In genomic region chr15:29821416-29822099, GRCh38 we compare ENCODE assay signal across 1 cellular context.
TF ChIP-seq lines count a peak whose summit lies in the region.

No MANE protein-coding gene starts in this region.

TF ChIP-seq in K562, 482 proteins besides CTCF, POLR2A, EP300 and RAD21 (continued from another document):
- no peak for TF ChIP-seq POLR3G (IDR thresholded peaks at IDR 0.05; ENCODE audit: extremely low read depth, insufficient read length, insufficient replicate concordance)
- no peak for TF ChIP-seq TGIF2 (CRISPR knock-in tag; IDR thresholded peaks at IDR 0.05)
- no peak for TF ChIP-seq GTF2F1 (IDR thresholded peaks at IDR 0.05; ENCODE audit: low read depth, low read length)
- TF ChIP-seq ZNF764 (CRISPR knock-in tag; IDR thresholded peaks at IDR 0.05; ENCODE audit: low read depth), result no peak
- TF ChIP-seq ZNF324 (CRISPR knock-in tag; IDR thresholded peaks at IDR 0.05), result no peak
- TF ChIP-seq OTX1 (CRISPR knock-in tag; IDR thresholded peaks at IDR 0.05), result no peak
- no peak for TF ChIP-seq MCM2 (IDR thresholded peaks at IDR 0.05; ENCODE audit: low read depth)
- TF ChIP-seq ZNF780A (CRISPR knock-in tag; IDR thresholded peaks at IDR 0.05), result no peak
- TF ChIP-seq DMBX1 (CRISPR knock-in tag; IDR thresholded peaks at IDR 0.05; ENCODE audit: borderline replicate concordance), result no peak
- no peak for TF ChIP-seq PATZ1 (CRISPR knock-in tag; IDR thresholded peaks at IDR 0.05; ENCODE audit: borderline replicate concordance)
- no peak for TF ChIP-seq MAZ (CRISPR knock-in tag; conservative IDR thresholded peaks at IDR 0.05 in 1 of 2, IDR thresholded peaks at IDR 0.05 in 1 of 2)
- no peak for TF ChIP-seq ZNF785 (CRISPR knock-in tag; IDR thresholded peaks at IDR 0.05)
- TF ChIP-seq ZNF778 (CRISPR knock-in tag; IDR thresholded peaks at IDR 0.05), result no peak
- no peak for TF ChIP-seq RBM14 (IDR thresholded peaks at IDR 0.05; ENCODE audit: borderline replicate concordance, insufficient read depth, low read depth, low read length)
- no peak for TF ChIP-seq ZNF175 (CRISPR knock-in tag; IDR thresholded peaks at IDR 0.05; ENCODE audit: low read depth)
- TF ChIP-seq, protein P1, sequence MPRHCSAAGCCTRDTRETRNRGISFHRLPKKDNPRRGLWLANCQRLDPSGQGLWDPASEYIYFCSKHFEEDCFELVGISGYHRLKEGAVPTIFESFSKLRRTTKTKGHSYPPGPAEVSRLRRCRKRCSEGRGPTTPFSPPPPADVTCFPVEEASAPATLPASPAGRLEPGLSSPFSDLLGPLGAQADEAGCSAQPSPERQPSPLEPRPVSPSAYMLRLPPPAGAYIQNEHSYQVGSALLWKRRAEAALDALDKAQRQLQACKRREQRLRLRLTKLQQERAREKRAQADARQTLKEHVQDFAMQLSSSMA (CRISPR knock-in tag; IDR thresholded peaks at IDR 0.05), result no peak
- TF ChIP-seq PTBP1 (IDR thresholded peaks at IDR 0.05; ENCODE audit: low read depth, low read length), result no peak
- peak; percentile 10; the same call in 1 of the 2 replicates for TF ChIP-seq SOX6 (IDR thresholded peaks at IDR 0.05)
- TF ChIP-seq HIVEP1 (CRISPR knock-in tag; IDR thresholded peaks at IDR 0.05), result no peak
- TF ChIP-seq, protein P2, sequence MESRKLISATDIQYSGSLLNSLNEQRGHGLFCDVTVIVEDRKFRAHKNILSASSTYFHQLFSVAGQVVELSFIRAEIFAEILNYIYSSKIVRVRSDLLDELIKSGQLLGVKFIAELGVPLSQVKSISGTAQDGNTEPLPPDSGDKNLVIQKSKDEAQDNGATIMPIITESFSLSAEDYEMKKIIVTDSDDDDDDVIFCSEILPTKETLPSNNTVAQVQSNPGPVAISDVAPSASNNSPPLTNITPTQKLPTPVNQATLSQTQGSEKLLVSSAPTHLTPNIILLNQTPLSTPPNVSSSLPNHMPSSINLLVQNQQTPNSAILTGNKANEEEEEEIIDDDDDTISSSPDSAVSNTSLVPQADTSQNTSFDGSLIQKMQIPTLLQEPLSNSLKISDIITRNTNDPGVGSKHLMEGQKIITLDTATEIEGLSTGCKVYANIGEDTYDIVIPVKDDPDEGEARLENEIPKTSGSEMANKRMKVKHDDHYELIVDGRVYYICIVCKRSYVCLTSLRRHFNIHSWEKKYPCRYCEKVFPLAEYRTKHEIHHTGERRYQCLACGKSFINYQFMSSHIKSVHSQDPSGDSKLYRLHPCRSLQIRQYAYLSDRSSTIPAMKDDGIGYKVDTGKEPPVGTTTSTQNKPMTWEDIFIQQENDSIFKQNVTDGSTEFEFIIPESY (CRISPR knock-in tag; IDR thresholded peaks at IDR 0.05), result no peak
- TF ChIP-seq U2AF1 (optimal IDR thresholded peaks at IDR 0.05; ENCODE audit: low read depth, low read length), result no peak
- no peak for TF ChIP-seq POLR2H (tag; IDR thresholded peaks at IDR 0.05; ENCODE audit: low read depth)
- TF ChIP-seq HOXB6 (CRISPR knock-in tag; IDR thresholded peaks at IDR 0.05; ENCODE audit: borderline replicate concordance), result no peak
- no peak for TF ChIP-seq SRSF3 (IDR thresholded peaks at IDR 0.05; ENCODE audit: insufficient read depth, low read length)
- TF ChIP-seq MTA1 (IDR thresholded peaks at IDR 0.05; ENCODE audit: borderline replicate concordance), result no peak
- TF ChIP-seq GATAD2B (IDR thresholded peaks at IDR 0.05; ENCODE audit: borderline replicate concordance), result no peak
- TF ChIP-seq, protein P3, sequence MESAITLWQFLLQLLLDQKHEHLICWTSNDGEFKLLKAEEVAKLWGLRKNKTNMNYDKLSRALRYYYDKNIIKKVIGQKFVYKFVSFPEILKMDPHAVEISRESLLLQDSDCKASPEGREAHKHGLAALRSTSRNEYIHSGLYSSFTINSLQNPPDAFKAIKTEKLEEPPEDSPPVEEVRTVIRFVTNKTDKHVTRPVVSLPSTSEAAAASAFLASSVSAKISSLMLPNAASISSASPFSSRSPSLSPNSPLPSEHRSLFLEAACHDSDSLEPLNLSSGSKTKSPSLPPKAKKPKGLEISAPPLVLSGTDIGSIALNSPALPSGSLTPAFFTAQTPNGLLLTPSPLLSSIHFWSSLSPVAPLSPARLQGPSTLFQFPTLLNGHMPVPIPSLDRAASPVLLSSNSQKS (CRISPR knock-in tag; IDR thresholded peaks at IDR 0.05), result no peak
- TF ChIP-seq ZFP1 (CRISPR knock-in tag; IDR thresholded peaks at IDR 0.05), result no peak
- no peak for TF ChIP-seq FUS (optimal IDR thresholded peaks at IDR 0.05; ENCODE audit: low read depth, low read length)
- no peak for TF ChIP-seq MECOM (CRISPR knock-in tag; IDR thresholded peaks at IDR 0.05)
- TF ChIP-seq ZNF165 (CRISPR knock-in tag; IDR thresholded peaks at IDR 0.05; ENCODE audit: borderline replicate concordance), result no peak
- TF ChIP-seq ZBED1 (IDR thresholded peaks at IDR 0.05), result no peak
- TF ChIP-seq ILF3 (IDR thresholded peaks at IDR 0.05; ENCODE audit: borderline replicate concordance), result no peak
- TF ChIP-seq TAF1 (IDR thresholded peaks at IDR 0.05; ENCODE audit: control insufficient read depth, extremely low read depth, insufficient read depth, low read length, severe bottlenecking), result peak; percentile 56
- peak; percentile 45 for TF ChIP-seq RBBP5 (IDR thresholded peaks at IDR 0.05; ENCODE audit: borderline replicate concordance, insufficient read depth, low read length, poor library complexity, severe bottlenecking)
- TF ChIP-seq, protein P4, sequence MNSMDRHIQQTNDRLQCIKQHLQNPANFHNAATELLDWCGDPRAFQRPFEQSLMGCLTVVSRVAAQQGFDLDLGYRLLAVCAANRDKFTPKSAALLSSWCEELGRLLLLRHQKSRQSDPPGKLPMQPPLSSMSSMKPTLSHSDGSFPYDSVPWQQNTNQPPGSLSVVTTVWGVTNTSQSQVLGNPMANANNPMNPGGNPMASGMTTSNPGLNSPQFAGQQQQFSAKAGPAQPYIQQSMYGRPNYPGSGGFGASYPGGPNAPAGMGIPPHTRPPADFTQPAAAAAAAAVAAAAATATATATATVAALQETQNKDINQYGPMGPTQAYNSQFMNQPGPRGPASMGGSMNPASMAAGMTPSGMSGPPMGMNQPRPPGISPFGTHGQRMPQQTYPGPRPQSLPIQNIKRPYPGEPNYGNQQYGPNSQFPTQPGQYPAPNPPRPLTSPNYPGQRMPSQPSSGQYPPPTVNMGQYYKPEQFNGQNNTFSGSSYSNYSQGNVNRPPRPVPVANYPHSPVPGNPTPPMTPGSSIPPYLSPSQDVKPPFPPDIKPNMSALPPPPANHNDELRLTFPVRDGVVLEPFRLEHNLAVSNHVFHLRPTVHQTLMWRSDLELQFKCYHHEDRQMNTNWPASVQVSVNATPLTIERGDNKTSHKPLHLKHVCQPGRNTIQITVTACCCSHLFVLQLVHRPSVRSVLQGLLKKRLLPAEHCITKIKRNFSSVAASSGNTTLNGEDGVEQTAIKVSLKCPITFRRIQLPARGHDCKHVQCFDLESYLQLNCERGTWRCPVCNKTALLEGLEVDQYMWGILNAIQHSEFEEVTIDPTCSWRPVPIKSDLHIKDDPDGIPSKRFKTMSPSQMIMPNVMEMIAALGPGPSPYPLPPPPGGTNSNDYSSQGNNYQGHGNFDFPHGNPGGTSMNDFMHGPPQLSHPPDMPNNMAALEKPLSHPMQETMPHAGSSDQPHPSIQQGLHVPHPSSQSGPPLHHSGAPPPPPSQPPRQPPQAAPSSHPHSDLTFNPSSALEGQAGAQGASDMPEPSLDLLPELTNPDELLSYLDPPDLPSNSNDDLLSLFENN (IDR thresholded peaks at IDR 0.05; ENCODE audit: low read depth in 2 of 2, low read length in 2 of 2), result no peak
- no peak for TF ChIP-seq XRCC4 (IDR thresholded peaks at IDR 0.05; ENCODE audit: extremely low read depth, insufficient read depth, insufficient read length)
- no peak for TF ChIP-seq EZH2 (IDR thresholded peaks at IDR 0.05; ENCODE audit: borderline replicate concordance, low read depth, low read length)
- TF ChIP-seq ZNF133 (CRISPR knock-in tag; IDR thresholded peaks at IDR 0.05), result no peak
- no peak for TF ChIP-seq ZNF140 (CRISPR knock-in tag; IDR thresholded peaks at IDR 0.05)
